18 cellular contexts compared by ENCODE assay signal in genomic region chr1:225873281-225873850, GRCh38. TPM values are rescaled to one million over a fixed set of nuclear protein-coding genes. Genes with fewer than 3 reads are reported as not detected.
"Had no signal": no experiment of that assay in that cellular context is flagged by ENCODE, and none has a peak within 500 bp of the region (broad histone marks: within the 10 kb centered on the region; RNA-seq: fewer than 3 reads in every experiment).

No MANE protein-coding gene starts in this region.

- H3K27me3 ChIP-seq: adrenal gland, esophagus muscularis mucosa, right lobe of liver had no signal

- H3K36me3 Mint-ChIP-seq: natural killer cell treated with Interleukin-12 subunit alpha and Interleukin-12 subunit beta and Interleukin-15 and Interleukin-18, amount 100 ng/mL, for 72 hours had no signal

- H3K4me3 Mint-ChIP-seq: activated CD8-positive, alpha-beta T cell treated with anti-CD3 and anti-CD28 coated beads for 36 hours; activated T-helper 1 cell treated with anti-CD3 and anti-CD28 coated beads, Interleukin-12 subunit alpha, Interleukin-12 subunit beta, Interleukin-2, Interleukin-4 antibody, amounts not matched to agents 30 ng/mL and 10 ng/mL and 1 ng/mL, durations not matched to agents 14 hours and 24 hours and 36 hours; natural killer cell treated with Interleukin-12 subunit alpha and Interleukin-12 subunit beta and Interleukin-15 and Interleukin-18, amount 100 ng/mL, for 72 hours; stimulated activated memory B cell treated with anti-CD40 and anti-IgM and Interleukin-4, amounts not matched to agents 10 μg/mL and 1 μg/mL and 100 μg/mL, for 72 hours; T-helper 2 cell treated with Interferon-gamma antibody and Interleukin-4, amounts not matched to agents 5 μg/mL and 100 μg/mL, for 36 hours had no signal

- ATAC-seq: activated CD8-positive, alpha-beta T cell treated with anti-CD3 and anti-CD28 coated beads for 36 hours; left colon; natural killer cell treated with Interleukin-12 subunit alpha and Interleukin-12 subunit beta and Interleukin-15 and Interleukin-18, amount 100 ng/mL, for 72 hours; right lobe of liver; stimulated activated memory B cell treated with anti-CD40 and anti-IgM and Interleukin-4, amounts not matched to agents 10 μg/mL and 1 μg/mL and 100 μg/mL, for 72 hours had no signal

- H3K4me3 ChIP-seq: adrenal gland, esophagus muscularis mucosa, prostate gland, right lobe of liver had no signal

- H3K27ac ChIP-seq: adrenal gland, esophagus muscularis mucosa, prostate gland, right lobe of liver had no signal

- H3K27me3 Mint-ChIP-seq: activated CD8-positive, alpha-beta T cell treated with anti-CD3 and anti-CD28 coated beads for 36 hours; natural killer cell treated with Interleukin-12 subunit alpha and Interleukin-12 subunit beta and Interleukin-15 and Interleukin-18, amount 100 ng/mL, for 72 hours; stimulated activated memory B cell treated with anti-CD40 and anti-IgM and Interleukin-4, amounts not matched to agents 10 μg/mL and 1 μg/mL and 100 μg/mL, for 72 hours had no signal

- H3K9me3 Mint-ChIP-seq: activated CD8-positive, alpha-beta T cell treated with anti-CD3 and anti-CD28 coated beads for 36 hours; activated T-helper 1 cell treated with anti-CD3 and anti-CD28 coated beads, Interleukin-12 subunit alpha, Interleukin-12 subunit beta, Interleukin-2, Interleukin-4 antibody, amounts not matched to agents 30 ng/mL and 10 ng/mL and 1 ng/mL, durations not matched to agents 14 hours and 24 hours and 36 hours; natural killer cell treated with Interleukin-12 subunit alpha and Interleukin-12 subunit beta and Interleukin-15 and Interleukin-18, amount 100 ng/mL, for 72 hours; stimulated activated memory B cell treated with anti-CD40 and anti-IgM and Interleukin-4, amounts not matched to agents 10 μg/mL and 1 μg/mL and 100 μg/mL, for 72 hours; T-helper 2 cell treated with Interferon-gamma antibody and Interleukin-4, amounts not matched to agents 5 μg/mL and 100 μg/mL, for 36 hours had no signal

- DNase-seq: activated CD4-positive, CD25-positive, alpha-beta regulatory T cell treated with anti-CD3 and anti-CD28 coated beads, Interleukin-2, amount 50 U/mL, for 72 hours; activated CD8-positive, alpha-beta memory T cell treated with anti-CD3 and anti-CD28 coated beads, Interleukin-2, amount 50 U/mL, for 4 hours; activated CD8-positive, alpha-beta T cell treated with anti-CD3 and anti-CD28 coated beads for 36 hours; activated naive CD4-positive, alpha-beta T cell; adrenal gland; central memory CD4-positive, alpha-beta T cell; left colon; mammary epithelial cell; stimulated activated CD4-positive, alpha-beta T cell treated with anti-CD3 and anti-CD28 coated beads, Interleukin-1b, Interleukin-23, amount 100 ng/mL, for 48 hours; trophoblast cell had no signal

- H3K27ac Mint-ChIP-seq: activated CD8-positive, alpha-beta T cell treated with anti-CD3 and anti-CD28 coated beads for 36 hours; activated T-helper 1 cell treated with anti-CD3 and anti-CD28 coated beads, Interleukin-12 subunit alpha, Interleukin-12 subunit beta, Interleukin-2, Interleukin-4 antibody, amounts not matched to agents 30 ng/mL and 10 ng/mL and 1 ng/mL, durations not matched to agents 14 hours and 24 hours and 36 hours; natural killer cell treated with Interleukin-12 subunit alpha and Interleukin-12 subunit beta and Interleukin-15 and Interleukin-18, amount 100 ng/mL, for 72 hours; stimulated activated memory B cell treated with anti-CD40 and anti-IgM and Interleukin-4, amounts not matched to agents 10 μg/mL and 1 μg/mL and 100 μg/mL, for 72 hours; T-helper 2 cell treated with Interferon-gamma antibody and Interleukin-4, amounts not matched to agents 5 μg/mL and 100 μg/mL, for 36 hours had no signal

- H3K9me3 ChIP-seq: adrenal gland, esophagus muscularis mucosa, prostate gland, right lobe of liver had no signal

RNA-seq across cellular contexts. Expression of gene LEFTY1, which starts 15.6 kb away (rescaled TPM):
- total RNA-seq: activated T-helper 1 cell treated with anti-CD3 and anti-CD28 coated beads, Interleukin-12 subunit alpha, Interleukin-12 subunit beta, Interleukin-2, Interleukin-4 antibody, amounts not matched to agents 30 ng/mL and 10 ng/mL and 1 ng/mL, durations not matched to agents 14 hours and 24 hours and 36 hours; fibroblast of villous mesenchyme; mammary epithelial cell; natural killer cell treated with Interleukin-12 subunit alpha and Interleukin-12 subunit beta and Interleukin-15 and Interleukin-18, amount 100 ng/mL, for 72 hours had no signal
